ENCODE assay signal across 8 cellular contexts in the genomic region with DNA sequence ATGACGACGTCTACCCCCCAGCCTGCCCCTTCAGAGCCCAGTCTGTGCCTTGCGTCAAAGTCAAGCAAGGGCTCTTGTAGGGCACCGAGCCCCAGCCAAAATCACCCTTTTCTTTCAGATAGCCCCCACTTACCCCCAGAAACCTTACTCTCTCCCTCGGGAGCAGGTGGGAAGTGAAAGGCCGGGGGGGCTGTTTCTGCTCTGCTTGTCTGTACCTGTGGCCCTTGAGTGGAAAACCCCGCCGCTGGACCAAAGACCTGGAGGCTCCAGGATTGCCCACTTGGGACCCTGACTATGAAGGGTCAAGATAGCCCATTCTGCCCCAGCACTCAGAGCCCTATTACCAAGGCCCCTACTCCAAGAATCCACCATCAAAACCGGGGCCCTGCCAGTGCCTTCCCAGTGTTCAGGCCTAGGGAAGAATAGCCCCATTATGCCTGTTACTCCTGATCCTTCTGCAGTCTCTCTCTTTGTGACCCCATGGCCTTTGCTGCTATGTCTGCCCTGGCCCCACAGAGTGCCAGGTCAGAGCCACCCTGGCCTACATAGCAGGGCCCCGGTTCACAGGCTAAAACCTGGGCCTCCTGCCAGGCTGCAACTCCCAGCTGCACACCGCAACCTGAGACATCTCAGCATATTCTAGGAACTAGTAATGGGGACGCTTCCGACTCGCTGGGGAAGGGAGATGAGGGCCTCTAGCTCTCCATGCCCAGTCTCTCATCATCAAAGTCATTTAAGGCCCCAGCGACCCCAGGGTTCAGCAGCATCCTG.
DNase-seq lines count a peak whose midpoint lies in the region; ATAC-seq and TF ChIP-seq lines count a peak whose summit lies in the region.

No MANE protein-coding gene starts in this region.

- DNase-seq in foreskin fibroblast (peak; percentile 33 to 57), pons (ENCODE audit: low spot score) (peak; percentile 24), cerebellar cortex (ENCODE audit: low spot score) (no peak), SKM-1 treated with dmso at 0.1 percent for 144 hours (lab: John Stamatoyannopoulos, UW; ENCODE audit: unreplicated experiment) (no peak), superior temporal gyrus (ENCODE audit: extremely low spot score) (no peak)

- no peaks in the 10 kb centered on the region for H3K9me3 ChIP-seq in ES-I3 (ENCODE audit: control insufficient read depth, insufficient read depth, low read length)

- peak overlapping the region; percentile 90 for H3K9ac ChIP-seq in ES-I3 (ENCODE audit: low read depth, low read length)

- TF ChIP-seq CTCF in WI38 (IDR thresholded peaks at IDR 0.05; ENCODE audit: low read depth, low read length) (no peak), foreskin fibroblast (IDR thresholded peaks at IDR 0.05; ENCODE audit: low read depth, low read length) (no peak)

- peaks cover 23% of the 10 kb centered on the region for H3K4me1 ChIP-seq in ES-I3 (ENCODE audit: insufficient read depth, low read length)

- peak; percentile 4 for ATAC-seq in HG03108 (IDR thresholded peaks at IDR 0.05; ENCODE audit: unreplicated experiment)

- no peaks in the 10 kb centered on the region for H3K36me3 ChIP-seq in ES-I3 (ENCODE audit: insufficient read depth, low read length)

- peak overlapping the region; percentile 70 for H3K4me3 ChIP-seq in WI38 (ENCODE audit: low read depth, low read length)
- peak overlapping the region; percentile 58 to 79 for H3K4me3 ChIP-seq in foreskin fibroblast (ENCODE audit: low read depth in 1 of 2, low read length in 2 of 2)

Comparison
In these comparisons a context has a peak if more than half of its experiments do, and no peak if none do; other contexts are left out.
1. DNase-seq: peak in foreskin fibroblast (2 of 2) and pons (single experiment); none in cerebellar cortex (single experiment), SKM-1 treated with dmso at 0.1 percent for 144 hours (single experiment) and superior temporal gyrus (single experiment).